In genomic region chr20:42706762-42707161, GRCh38 we compare ENCODE assay signal across 16 cellular contexts.
"Had no signal": no experiment of that assay in that cellular context is flagged by ENCODE, and none has a peak within 500 bp of the region (broad histone marks: within the 10 kb centered on the region; RNA-seq: fewer than 3 reads in every experiment).

No MANE protein-coding gene starts in this region.

- H3K36me3 ChIP-seq: heart right ventricle, neutrophil, right atrium auricular region, suprapubic skin, thyroid gland had no signal

- H3K27ac Mint-ChIP-seq: naive thymus-derived CD8-positive, alpha-beta T cell; type B pancreatic cell had no signal

- H3K27me3 Mint-ChIP-seq: type B pancreatic cell had no signal

- H3K4me1 Mint-ChIP-seq: naive thymus-derived CD8-positive, alpha-beta T cell had no signal

- H3K36me3 Mint-ChIP-seq: type B pancreatic cell had no signal

- H3K4me1 ChIP-seq: heart right ventricle, right atrium auricular region, suprapubic skin, thyroid gland had no signal

- H3K4me3 ChIP-seq: heart right ventricle, right atrium auricular region, suprapubic skin, thyroid gland had no signal

- H3K4me3 Mint-ChIP-seq: naive thymus-derived CD8-positive, alpha-beta T cell; type B pancreatic cell had no signal

- H3K9me3 ChIP-seq: neutrophil, thyroid gland had no signal

- DNase-seq: effector memory CD4-positive, alpha-beta T cell; heart right ventricle; hypothalamus; kidney glomerular epithelial cell; mesendoderm; naive thymus-derived CD8-positive, alpha-beta T cell; posterior cingulate gyrus; small intestine; stimulated activated CD4-positive, alpha-beta T cell treated with anti-CD3 and anti-CD28 coated beads, Interleukin-12 subunit alpha, Interleukin-12 subunit beta, amount 100 ng/mL, for 4 hours; stimulated activated CD4-positive, alpha-beta T cell treated with anti-CD3 and anti-CD28 coated beads, Interleukin-2, amount 100 ng/mL, for 48 hours; stimulated activated naive CD8-positive, alpha-beta T cell treated with anti-CD3 and anti-CD28 coated beads, Interleukin-15, Interleukin-2, amounts not matched to agents 100 U/mL and 50 U/mL, for 24 hours; thyroid gland had no signal

- H3K27ac ChIP-seq: heart right ventricle, neutrophil, right atrium auricular region, suprapubic skin, thyroid gland had no signal

- H3K27me3 ChIP-seq: neutrophil, right atrium auricular region, thyroid gland had no signal
